In the genomic region with DNA sequence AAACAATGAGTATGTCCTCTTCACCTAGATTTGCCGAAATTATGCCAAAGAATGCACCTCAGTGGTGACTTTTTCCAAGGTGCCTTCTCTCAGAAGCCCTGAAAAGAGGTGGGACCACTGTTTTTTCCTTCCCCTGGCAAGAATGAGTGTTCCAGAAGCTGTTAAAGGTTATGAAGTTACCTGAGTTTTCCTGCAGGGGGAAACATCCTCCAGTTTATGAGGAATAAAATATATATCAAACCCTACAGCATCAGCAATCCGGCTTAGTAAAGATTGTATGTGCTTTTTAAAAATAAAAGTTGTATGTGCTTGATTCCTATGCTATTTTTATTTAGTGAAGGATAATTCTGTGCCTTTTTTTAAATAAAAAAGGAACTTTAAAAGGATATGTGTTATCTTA, we compare ENCODE assay signal across 10 cellular contexts.
DNase-seq lines count a peak whose midpoint lies in the region; ATAC-seq, FAIRE-seq and TF ChIP-seq lines count a peak whose summit lies in the region.
"Had no signal": no experiment of that assay in that cellular context is flagged by ENCODE, and none has a peak within 500 bp of the region (broad histone marks: within the 10 kb centered on the region; RNA-seq: fewer than 3 reads in every experiment).

No MANE protein-coding gene starts in this region.

- no peak overlapping the region for H2AFZ ChIP-seq in astrocyte (ENCODE audit: low read depth, low read length)

- ATAC-seq in right lobe of liver: no peak

- no peaks in the 10 kb centered on the region for H3K79me2 ChIP-seq in astrocyte (ENCODE audit: insufficient read depth, low read length)

- H3K27me3 Mint-ChIP-seq in astrocyte (ENCODE audit: low read depth, unreplicated experiment): peaks cover 2% of the 10 kb centered on the region

- H3K4me1 Mint-ChIP-seq in astrocyte (ENCODE audit: low read depth, unreplicated experiment): no peaks in the 10 kb centered on the region
- H3K4me1 Mint-ChIP-seq: mesothelial cell of epicardium had no signal

- DNase-seq in ELR (ENCODE audit: low read depth) (peak; percentile 46), astrocyte (ENCODE audit: low read depth) (no peak), right lobe of liver (no peak), NCI-H2196 (lab: John Stamatoyannopoulos, UW; ENCODE audit: unreplicated experiment) (no peak), NCI-H2227 treated with DMSO at 0.1 percent for 48 hours (lab: John Stamatoyannopoulos, UW) (no peak), NCI-H146 treated with DMSO at 0.1 percent for 48 hours (lab: John Stamatoyannopoulos, UW; ENCODE audit: unreplicated experiment) (no peak), CD1c-positive myeloid dendritic cell (ENCODE audit: extremely low spot score) (no peak)
- DNase-seq: activated CD4-positive, alpha-beta T cell treated with anti-CD3 and anti-CD28 coated beads for 4 hours had no signal

- H3K27me3 ChIP-seq in astrocyte (ENCODE audit: insufficient read depth, low read length): no peaks in the 10 kb centered on the region
- no peaks in the 10 kb centered on the region for H3K27me3 ChIP-seq in right lobe of liver

- H3K4me3 ChIP-seq in astrocyte (ENCODE audit: insufficient read depth, low read depth, low read length): no peak overlapping the region
- H3K4me3 ChIP-seq in right lobe of liver: no peak overlapping the region

- no peak overlapping the region for H3K4me2 ChIP-seq in astrocyte (ENCODE audit: low read length)

- TF ChIP-seq RAD21 in Ishikawa (IDR thresholded peaks at IDR 0.05; ENCODE audit: low read depth): peak; percentile 73

- H3K27ac ChIP-seq in astrocyte (ENCODE audit: low read depth, low read length) (no peak overlapping the region), right lobe of liver (no peak overlapping the region)

- H3K9me3 Mint-ChIP-seq in astrocyte (ENCODE audit: unreplicated experiment): no peaks in the 10 kb centered on the region

- H3K4me1 ChIP-seq in astrocyte (ENCODE audit: insufficient read depth, low read length) (no peaks in the 10 kb centered on the region), right lobe of liver (no peaks in the 10 kb centered on the region)

- H3K4me3 Mint-ChIP-seq in astrocyte (ENCODE audit: unreplicated experiment): no peak overlapping the region
- H3K4me3 Mint-ChIP-seq: mesothelial cell of epicardium had no signal

- 34% methylated on average over 2 of the region's 2 CpGs for WGBS in right lobe of liver (ENCODE audit: insufficient coverage, low coverage, low lambda C conversion rate, missing lambda C conversion rate)

- no peak overlapping the region for H3K9ac ChIP-seq in astrocyte (ENCODE audit: low read length)

- no peak for FAIRE-seq in astrocyte (lab: Jason Lieb, UNC)

- no peak for TF ChIP-seq EP300 in Ishikawa (IDR thresholded peaks at IDR 0.05; ENCODE audit: borderline replicate concordance)

- H3K36me3 ChIP-seq in astrocyte (ENCODE audit: insufficient read depth, low read length): no peaks in the 10 kb centered on the region
- H3K36me3 ChIP-seq in right lobe of liver: no peaks in the 10 kb centered on the region

- intact Hi-C loops in right lobe of liver (cut with DNase I): no loop called here

- TF ChIP-seq CTCF in astrocyte (IDR thresholded peaks at IDR 0.05; ENCODE audit: insufficient read depth, low read depth, low read length) (peak; percentile 26), right lobe of liver (IDR thresholded peaks at IDR 0.05) (peak in 3 of 4 donors; percentile 15 to 22 (median 20))

- H4K20me1 ChIP-seq in astrocyte (ENCODE audit: insufficient read depth, low read length): no peaks in the 10 kb centered on the region

- no peaks in the 10 kb centered on the region for H3K36me3 Mint-ChIP-seq in astrocyte (ENCODE audit: low read depth, unreplicated experiment)
- H3K36me3 Mint-ChIP-seq: mesothelial cell of epicardium had no signal

- H3K9me3 ChIP-seq in astrocyte (ENCODE audit: insufficient read depth, low read depth, low read length) (no peaks in the 10 kb centered on the region), right lobe of liver (no peaks in the 10 kb centered on the region)

- H3K27ac Mint-ChIP-seq in astrocyte (ENCODE audit: unreplicated experiment): no peak overlapping the region
- H3K27ac Mint-ChIP-seq: mesothelial cell of epicardium had no signal

- no peak for TF ChIP-seq POLR2A in right lobe of liver (IDR thresholded peaks at IDR 0.05)

TF ChIP-seq in Ishikawa, 13 proteins besides CTCF, POLR2A, EP300 and RAD21:
- TF ChIP-seq TAF1 (IDR thresholded peaks at IDR 0.05; ENCODE audit: low read depth) (no peak), FOXM1 (IDR thresholded peaks at IDR 0.05; ENCODE audit: borderline replicate concordance, low read depth) (no peak), CREB1 (IDR thresholded peaks at IDR 0.05; ENCODE audit: low read depth) (no peak), TEAD4 (IDR thresholded peaks at IDR 0.05) (no peak), EGR1 (IDR thresholded peaks at IDR 0.05) (no peak), NFIC (IDR thresholded peaks at IDR 0.05) (no peak), CEBPB (IDR thresholded peaks at IDR 0.05) (no peak), ZBTB7A (IDR thresholded peaks at IDR 0.05; ENCODE audit: low read depth) (no peak), TCF12 (IDR thresholded peaks at IDR 0.05; ENCODE audit: low read depth) (no peak), YY1 (IDR thresholded peaks at IDR 0.05; ENCODE audit: low read depth) (no peak)
- TF ChIP-seq, protein P1, sequence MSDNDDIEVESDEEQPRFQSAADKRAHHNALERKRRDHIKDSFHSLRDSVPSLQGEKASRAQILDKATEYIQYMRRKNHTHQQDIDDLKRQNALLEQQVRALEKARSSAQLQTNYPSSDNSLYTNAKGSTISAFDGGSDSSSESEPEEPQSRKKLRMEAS (IDR thresholded peaks at IDR 0.05): no peak
- TF ChIP-seq, protein P2, sequence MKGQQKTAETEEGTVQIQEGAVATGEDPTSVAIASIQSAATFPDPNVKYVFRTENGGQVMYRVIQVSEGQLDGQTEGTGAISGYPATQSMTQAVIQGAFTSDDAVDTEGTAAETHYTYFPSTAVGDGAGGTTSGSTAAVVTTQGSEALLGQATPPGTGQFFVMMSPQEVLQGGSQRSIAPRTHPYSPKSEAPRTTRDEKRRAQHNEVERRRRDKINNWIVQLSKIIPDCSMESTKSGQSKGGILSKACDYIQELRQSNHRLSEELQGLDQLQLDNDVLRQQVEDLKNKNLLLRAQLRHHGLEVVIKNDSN (IDR thresholded peaks at IDR 0.05): no peak
- TF ChIP-seq, protein P3, sequence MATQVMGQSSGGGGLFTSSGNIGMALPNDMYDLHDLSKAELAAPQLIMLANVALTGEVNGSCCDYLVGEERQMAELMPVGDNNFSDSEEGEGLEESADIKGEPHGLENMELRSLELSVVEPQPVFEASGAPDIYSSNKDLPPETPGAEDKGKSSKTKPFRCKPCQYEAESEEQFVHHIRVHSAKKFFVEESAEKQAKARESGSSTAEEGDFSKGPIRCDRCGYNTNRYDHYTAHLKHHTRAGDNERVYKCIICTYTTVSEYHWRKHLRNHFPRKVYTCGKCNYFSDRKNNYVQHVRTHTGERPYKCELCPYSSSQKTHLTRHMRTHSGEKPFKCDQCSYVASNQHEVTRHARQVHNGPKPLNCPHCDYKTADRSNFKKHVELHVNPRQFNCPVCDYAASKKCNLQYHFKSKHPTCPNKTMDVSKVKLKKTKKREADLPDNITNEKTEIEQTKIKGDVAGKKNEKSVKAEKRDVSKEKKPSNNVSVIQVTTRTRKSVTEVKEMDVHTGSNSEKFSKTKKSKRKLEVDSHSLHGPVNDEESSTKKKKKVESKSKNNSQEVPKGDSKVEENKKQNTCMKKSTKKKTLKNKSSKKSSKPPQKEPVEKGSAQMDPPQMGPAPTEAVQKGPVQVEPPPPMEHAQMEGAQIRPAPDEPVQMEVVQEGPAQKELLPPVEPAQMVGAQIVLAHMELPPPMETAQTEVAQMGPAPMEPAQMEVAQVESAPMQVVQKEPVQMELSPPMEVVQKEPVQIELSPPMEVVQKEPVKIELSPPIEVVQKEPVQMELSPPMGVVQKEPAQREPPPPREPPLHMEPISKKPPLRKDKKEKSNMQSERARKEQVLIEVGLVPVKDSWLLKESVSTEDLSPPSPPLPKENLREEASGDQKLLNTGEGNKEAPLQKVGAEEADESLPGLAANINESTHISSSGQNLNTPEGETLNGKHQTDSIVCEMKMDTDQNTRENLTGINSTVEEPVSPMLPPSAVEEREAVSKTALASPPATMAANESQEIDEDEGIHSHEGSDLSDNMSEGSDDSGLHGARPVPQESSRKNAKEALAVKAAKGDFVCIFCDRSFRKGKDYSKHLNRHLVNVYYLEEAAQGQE (IDR thresholded peaks at IDR 0.05; ENCODE audit: low read depth): no peak
